ENCODE assay signal across 8 cellular contexts in the genomic region with DNA sequence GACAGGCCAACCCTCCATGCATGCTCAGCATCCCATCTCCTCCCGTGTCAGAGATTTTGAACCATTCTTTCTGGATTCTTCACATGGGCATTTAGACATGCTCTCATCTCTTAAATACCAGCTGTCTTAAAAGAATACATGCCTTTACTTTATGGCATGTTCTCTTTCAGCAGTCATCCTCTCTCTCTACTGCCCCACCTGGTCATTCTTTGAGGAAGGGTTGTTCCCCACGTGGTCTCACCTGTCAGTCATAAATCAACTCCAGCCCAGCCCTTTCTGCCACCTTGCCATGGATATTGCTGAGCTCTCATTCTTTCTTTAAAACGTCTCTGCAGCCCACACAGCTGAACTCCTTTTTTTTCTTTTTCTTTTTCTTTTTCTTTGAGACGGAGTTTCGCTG.
DNase-seq lines count a peak whose midpoint lies in the region; ATAC-seq and TF ChIP-seq lines count a peak whose summit lies in the region.

No MANE protein-coding gene starts in this region.

- DNase-seq in DMS53 treated with DMSO at 0.1 percent for 48 hours (lab: John Stamatoyannopoulos, UW; ENCODE audit: unreplicated experiment) (peak; percentile 28), Panc1 (ENCODE audit: low read depth, low spot score) (no peak), mucosa of descending colon (peak in 1 of 3 donors; percentile 42), DMS153 treated with DMSO at 0.1 percent for 48 hours (lab: John Stamatoyannopoulos, UW; ENCODE audit: unreplicated experiment) (no peak), NCI-H2081 treated with DMSO at 0.1 percent for 48 hours (lab: John Stamatoyannopoulos, UW) (no peak), NCI-H345 (lab: John Stamatoyannopoulos, UW) (no peak)

- POLR2A ChIA-PET in Panc1 (lab: Charles Lee), result no interaction called here

- H3K4me3 ChIP-seq in Panc1 (ENCODE audit: low read depth in 2 of 2, low read length in 2 of 2), result no peak overlapping the region
- no peak overlapping the region for H3K4me3 ChIP-seq in mucosa of descending colon

- no peak overlapping the region for H3K27ac ChIP-seq in Panc1 (ENCODE audit: low read length)

- no peaks in the 10 kb centered on the region for H3K9me3 ChIP-seq in Panc1 (ENCODE audit: control insufficient read depth, insufficient read depth, low read depth, low read length)
- H3K9me3 ChIP-seq in mucosa of descending colon, result no peaks in the 10 kb centered on the region

- H3K4me1 ChIP-seq in Panc1 (ENCODE audit: control insufficient read depth, insufficient read depth, low read length) (no peaks in the 10 kb centered on the region), mucosa of descending colon (ENCODE audit: low read depth) (no peaks in the 10 kb centered on the region)

- BruUV-seq in Panc1 (replicated peaks; lab: Mats Ljungman, UMichigan), result no TSS peak

- intact Hi-C loops in Panc1 (cut with micrococcal nuclease; ENCODE audit: unreplicated experiment), result no loop called here
- intact Hi-C loops in mucosa of descending colon (cut with DNase I, micrococcal nuclease), result no loop called here

- H3K36me3 ChIP-seq in Panc1 (ENCODE audit: control insufficient read depth, insufficient read depth, low read length) (no peaks in the 10 kb centered on the region), mucosa of descending colon (ENCODE audit: low read depth) (no peaks in the 10 kb centered on the region)

- H3K27me3 ChIP-seq in Panc1 (ENCODE audit: control insufficient read depth, insufficient read depth, low read length), result no peaks in the 10 kb centered on the region

- ATAC-seq in GM19372 (IDR thresholded peaks at IDR 0.05; ENCODE audit: low read depth, unreplicated experiment) (peak; percentile 40), Panc1 (no peak), mucosa of descending colon (peak; percentile 81)
- no peak for ATAC-seq in activated CD4-positive, CD25-positive, alpha-beta regulatory T cell treated with anti-CD3 and anti-CD28 coated beads, Interleukin-2, amount 50 U/mL, for 24 hours

- in situ Hi-C loops in Panc1 (cut with HindIII; ENCODE audit: low pct_unique_long_range_greater_than_20kb, low sequenced_read_pairs), result no loop called here

- TF ChIP-seq CTCF in Panc1 (IDR thresholded peaks at IDR 0.05) (peak; percentile 21), mucosa of descending colon (IDR thresholded peaks at IDR 0.05) (no peak)

- CTCF ChIA-PET in Panc1 (lab: Charles Lee), result no interaction called here

Comparison
In these comparisons a context has a peak if more than half of its experiments do, and no peak if none do; other contexts are left out.
1. ATAC-seq: peak in GM19372 (single experiment) and mucosa of descending colon (single experiment); none in Panc1 (single experiment) and activated CD4-positive, CD25-positive, alpha-beta regulatory T cell treated with anti-CD3 and anti-CD28 coated beads, Interleukin-2, amount 50 U/mL, for 24 hours (0 of 2).